In genomic region chr10:31864834-31865518, GRCh38 we compare ENCODE assay signal across 12 cellular contexts.
DNase-seq lines count a peak whose midpoint lies in the region; ATAC-seq, FAIRE-seq and TF ChIP-seq lines count a peak whose summit lies in the region.
"Had no signal": no experiment of that assay in that cellular context is flagged by ENCODE, and none has a peak within 500 bp of the region (broad histone marks: within the 10 kb centered on the region; RNA-seq: fewer than 3 reads in every experiment).

No MANE protein-coding gene starts in this region.

- peak overlapping the region in 2 of 4 donors; percentile 22 to 57 for H3K27ac ChIP-seq in pancreas

- DNase-seq in DMS53 (lab: John Stamatoyannopoulos, UW) (peak; percentile 41), NCI-H460 (ENCODE audit: extremely low read depth, low read depth) (peak; percentile 20), fibroblast of peridontal ligament (ENCODE audit: extremely low read depth) (peak; percentile 30), pancreas (no peak), NCI-H1105 treated with DMSO at 0.1 percent for 48 hours (lab: John Stamatoyannopoulos, UW) (no peak), putamen (ENCODE audit: low spot score) (no peak)
- DNase-seq: activated CD4-positive, alpha-beta memory T cell treated with anti-CD3 and anti-CD28 coated beads for 36 hours; NK-92 treated with Interleukin-12 subunit alpha and Interleukin-12 subunit beta, amount 100 ng/mL, for 24 hours; occipital lobe had no signal

- peak; percentile 23 to 65 (median 62) for ATAC-seq in pancreas
- no peak for ATAC-seq in GM18868 (IDR thresholded peaks at IDR 0.05; ENCODE audit: unreplicated experiment)
- no peak for ATAC-seq in esophagus mucosa
- ATAC-seq: stimulated activated memory B cell treated with anti-CD40 and anti-IgM and Interleukin-4, amounts not matched to agents 10 μg/mL and 1 μg/mL and 100 μg/mL, for 72 hours had no signal

- no peak for TF ChIP-seq CTCF in pancreas (IDR thresholded peaks at IDR 0.05)

- intact Hi-C loops in pancreas (cut with DNase I), result loop anchor here in 1 of 3 donors (5.0 kb wide), 1 partner anchor 87 kb away; no protein-coding TSS in a partner anchor

- peaks cover 11 to 31% (median 18%) of the 10 kb centered on the region in 3 donors for H3K4me1 ChIP-seq in pancreas

- WGBS in pancreas, 2 donors, result 12 to 17% methylated on average over 5 of the region's 5 CpGs

- FAIRE-seq in pancreas (lab: Jason Lieb, UNC), result no peak

- H3K27me3 ChIP-seq in pancreas, result no peaks in the 10 kb centered on the region

- no peaks in the 10 kb centered on the region for H3K9me3 ChIP-seq in pancreas

- H3K4me3 ChIP-seq in pancreas, result no peak overlapping the region

- peaks cover 0 to 6% (median 0%) of the 10 kb centered on the region in 3 donors for H3K36me3 ChIP-seq in pancreas

Comparison
In these comparisons a context has a peak if more than half of its experiments do, and no peak if none do; other contexts are left out.
1. DNase-seq: peak in DMS53 (single experiment), NCI-H460 (single experiment) and fibroblast of peridontal ligament (single experiment); none in pancreas (0 of 6), NCI-H1105 treated with DMSO at 0.1 percent for 48 hours (single experiment) and putamen (single experiment).
2. ATAC-seq: peak in pancreas (4 of 4); none in GM18868 (single experiment) and esophagus mucosa (single experiment).